1 cellular context compared by ENCODE assay signal in the genomic region with DNA sequence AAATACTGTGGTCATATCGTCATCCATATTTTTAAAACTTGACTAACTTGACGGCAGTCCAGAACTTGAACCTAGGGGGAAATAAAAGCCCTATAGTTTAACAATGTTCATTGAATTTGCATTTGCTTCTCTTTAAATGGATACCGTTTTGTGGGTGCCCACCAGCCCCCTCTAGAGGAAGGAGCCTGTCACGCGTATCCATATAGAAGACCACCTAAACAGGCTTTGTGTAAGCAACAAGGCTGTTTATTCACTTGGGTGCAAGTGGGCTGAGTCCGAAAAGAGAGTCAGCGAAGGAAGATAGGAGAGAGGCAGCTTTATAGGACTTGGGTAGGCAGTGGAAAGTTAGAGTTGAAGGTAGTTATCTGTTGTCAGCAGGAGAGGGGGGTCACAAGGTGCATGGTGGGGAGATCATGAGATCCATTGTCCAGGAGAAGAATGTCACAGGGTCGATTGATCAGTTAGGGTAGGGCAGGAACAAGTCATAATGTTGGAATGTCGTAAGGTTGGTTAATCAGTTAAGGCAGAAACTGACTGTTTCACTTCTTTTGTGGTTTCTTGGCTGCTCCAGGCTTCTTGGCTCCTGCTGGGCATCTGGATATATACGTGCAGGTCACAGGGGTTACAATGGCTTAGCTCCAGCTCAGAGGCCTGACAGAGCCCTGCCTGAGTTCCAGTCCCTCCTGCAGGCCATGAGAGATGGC.
TF ChIP-seq lines count a peak whose summit lies in the region.

No MANE protein-coding gene starts in this region.

TF ChIP-seq in K562, 482 proteins besides CTCF, POLR2A, EP300 and RAD21 (continued from another document and continues in another):
- TF ChIP-seq, protein P1, sequence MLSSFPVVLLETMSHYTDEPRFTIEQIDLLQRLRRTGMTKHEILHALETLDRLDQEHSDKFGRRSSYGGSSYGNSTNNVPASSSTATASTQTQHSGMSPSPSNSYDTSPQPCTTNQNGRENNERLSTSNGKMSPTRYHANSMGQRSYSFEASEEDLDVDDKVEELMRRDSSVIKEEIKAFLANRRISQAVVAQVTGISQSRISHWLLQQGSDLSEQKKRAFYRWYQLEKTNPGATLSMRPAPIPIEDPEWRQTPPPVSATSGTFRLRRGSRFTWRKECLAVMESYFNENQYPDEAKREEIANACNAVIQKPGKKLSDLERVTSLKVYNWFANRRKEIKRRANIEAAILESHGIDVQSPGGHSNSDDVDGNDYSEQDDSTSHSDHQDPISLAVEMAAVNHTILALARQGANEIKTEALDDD (IDR thresholded peaks at IDR 0.05) = peak; percentile 64; the same call in 1 of the 2 replicates
- TF ChIP-seq TRIM24 (IDR thresholded peaks at IDR 0.05) = peak; percentile 85 to 90
- peak; percentile 41; the same call in 1 of the 2 replicates for TF ChIP-seq GATA2 (CRISPR knock-in tag; IDR thresholded peaks at IDR 0.05)
- no peak for TF ChIP-seq CCNT2 (IDR thresholded peaks at IDR 0.05; ENCODE audit: borderline replicate concordance, extremely low read depth, insufficient read length, low read depth, low read length)
- no peak for TF ChIP-seq ETV6 (IDR thresholded peaks at IDR 0.05; ENCODE audit: borderline replicate concordance in 1 of 2, low read depth in 2 of 2, low read length in 1 of 2)
- TF ChIP-seq ETV6 (CRISPR knock-in tag; IDR thresholded peaks at IDR 0.05; ENCODE audit: borderline replicate concordance) = no peak
- TF ChIP-seq ZNF263 (CRISPR knock-in tag; IDR thresholded peaks at IDR 0.05; ENCODE audit: borderline replicate concordance) = no peak
- no peak for TF ChIP-seq FIP1L1 (IDR thresholded peaks at IDR 0.05; ENCODE audit: low read depth, low read length, poor library complexity, severe bottlenecking)
- no peak for TF ChIP-seq RFX1 (IDR thresholded peaks at IDR 0.05)
- no peak for TF ChIP-seq ZNF431 (CRISPR knock-in tag; IDR thresholded peaks at IDR 0.05)
- TF ChIP-seq STAT5B (CRISPR knock-in tag; IDR thresholded peaks at IDR 0.05) = no peak
- TF ChIP-seq ELF2 (CRISPR knock-in tag; IDR thresholded peaks at IDR 0.05) = no peak
- no peak for TF ChIP-seq CXXC5 (CRISPR knock-in tag; IDR thresholded peaks at IDR 0.05)
- no peak for TF ChIP-seq NEUROD1 (IDR thresholded peaks at IDR 0.05; ENCODE audit: borderline replicate concordance, low read depth, low read length, partially characterized antibody)
- TF ChIP-seq ZNF589 (CRISPR knock-in tag; IDR thresholded peaks at IDR 0.05; ENCODE audit: low read depth) = no peak
- no peak for TF ChIP-seq CREBBP (IDR thresholded peaks at IDR 0.05; ENCODE audit: low read depth, low read length)
- TF ChIP-seq TAL1 (IDR thresholded peaks at IDR 0.05) = peak; percentile 21; the same call in 1 of the 2 replicates
- no peak for TF ChIP-seq MCM5 (IDR thresholded peaks at IDR 0.05; ENCODE audit: low read depth)
- no peak for TF ChIP-seq RHOXF2B (CRISPR knock-in tag; conservative IDR thresholded peaks at IDR 0.05)
- no peak for TF ChIP-seq JUN (IDR thresholded peaks at IDR 0.05; ENCODE audit: borderline replicate concordance, low read depth, low read length)
- no peak for TF ChIP-seq JUN (CRISPR knock-in tag; IDR thresholded peaks at IDR 0.05; ENCODE audit: borderline replicate concordance)
- TF ChIP-seq, protein P2, sequence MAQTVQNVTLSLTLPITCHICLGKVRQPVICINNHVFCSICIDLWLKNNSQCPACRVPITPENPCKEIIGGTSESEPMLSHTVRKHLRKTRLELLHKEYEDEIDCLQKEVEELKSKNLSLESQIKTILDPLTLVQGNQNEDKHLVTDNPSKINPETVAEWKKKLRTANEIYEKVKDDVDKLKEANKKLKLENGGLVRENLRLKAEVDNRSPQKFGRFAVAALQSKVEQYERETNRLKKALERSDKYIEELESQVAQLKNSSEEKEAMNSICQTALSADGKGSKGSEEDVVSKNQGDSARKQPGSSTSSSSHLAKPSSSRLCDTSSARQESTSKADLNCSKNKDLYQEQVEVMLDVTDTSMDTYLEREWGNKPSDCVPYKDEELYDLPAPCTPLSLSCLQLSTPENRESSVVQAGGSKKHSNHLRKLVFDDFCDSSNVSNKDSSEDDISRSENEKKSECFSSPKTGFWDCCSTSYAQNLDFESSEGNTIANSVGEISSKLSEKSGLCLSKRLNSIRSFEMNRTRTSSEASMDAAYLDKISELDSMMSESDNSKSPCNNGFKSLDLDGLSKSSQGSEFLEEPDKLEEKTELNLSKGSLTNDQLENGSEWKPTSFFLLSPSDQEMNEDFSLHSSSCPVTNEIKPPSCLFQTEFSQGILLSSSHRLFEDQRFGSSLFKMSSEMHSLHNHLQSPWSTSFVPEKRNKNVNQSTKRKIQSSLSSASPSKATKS (CRISPR knock-in tag; IDR thresholded peaks at IDR 0.05) = no peak
- TF ChIP-seq, protein P3, sequence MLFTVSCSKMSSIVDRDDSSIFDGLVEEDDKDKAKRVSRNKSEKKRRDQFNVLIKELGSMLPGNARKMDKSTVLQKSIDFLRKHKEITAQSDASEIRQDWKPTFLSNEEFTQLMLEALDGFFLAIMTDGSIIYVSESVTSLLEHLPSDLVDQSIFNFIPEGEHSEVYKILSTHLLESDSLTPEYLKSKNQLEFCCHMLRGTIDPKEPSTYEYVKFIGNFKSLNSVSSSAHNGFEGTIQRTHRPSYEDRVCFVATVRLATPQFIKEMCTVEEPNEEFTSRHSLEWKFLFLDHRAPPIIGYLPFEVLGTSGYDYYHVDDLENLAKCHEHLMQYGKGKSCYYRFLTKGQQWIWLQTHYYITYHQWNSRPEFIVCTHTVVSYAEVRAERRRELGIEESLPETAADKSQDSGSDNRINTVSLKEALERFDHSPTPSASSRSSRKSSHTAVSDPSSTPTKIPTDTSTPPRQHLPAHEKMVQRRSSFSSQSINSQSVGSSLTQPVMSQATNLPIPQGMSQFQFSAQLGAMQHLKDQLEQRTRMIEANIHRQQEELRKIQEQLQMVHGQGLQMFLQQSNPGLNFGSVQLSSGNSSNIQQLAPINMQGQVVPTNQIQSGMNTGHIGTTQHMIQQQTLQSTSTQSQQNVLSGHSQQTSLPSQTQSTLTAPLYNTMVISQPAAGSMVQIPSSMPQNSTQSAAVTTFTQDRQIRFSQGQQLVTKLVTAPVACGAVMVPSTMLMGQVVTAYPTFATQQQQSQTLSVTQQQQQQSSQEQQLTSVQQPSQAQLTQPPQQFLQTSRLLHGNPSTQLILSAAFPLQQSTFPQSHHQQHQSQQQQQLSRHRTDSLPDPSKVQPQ (CRISPR knock-in tag; IDR thresholded peaks at IDR 0.05; ENCODE audit: borderline replicate concordance) = no peak
- TF ChIP-seq, protein P4, sequence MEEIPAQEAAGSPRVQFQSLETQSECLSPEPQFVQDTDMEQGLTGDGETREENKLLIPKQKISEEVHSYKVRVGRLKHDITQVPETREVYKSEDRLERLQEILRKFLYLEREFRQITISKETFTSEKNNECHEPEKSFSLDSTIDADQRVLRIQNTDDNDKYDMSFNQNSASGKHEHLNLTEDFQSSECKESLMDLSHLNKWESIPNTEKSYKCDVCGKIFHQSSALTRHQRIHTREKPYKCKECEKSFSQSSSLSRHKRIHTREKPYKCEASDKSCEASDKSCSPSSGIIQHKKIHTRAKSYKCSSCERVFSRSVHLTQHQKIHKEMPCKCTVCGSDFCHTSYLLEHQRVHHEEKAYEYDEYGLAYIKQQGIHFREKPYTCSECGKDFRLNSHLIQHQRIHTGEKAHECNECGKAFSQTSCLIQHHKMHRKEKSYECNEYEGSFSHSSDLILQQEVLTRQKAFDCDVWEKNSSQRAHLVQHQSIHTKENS (CRISPR knock-in tag; IDR thresholded peaks at IDR 0.05) = no peak
- no peak for TF ChIP-seq MAZ (CRISPR knock-in tag; conservative IDR thresholded peaks at IDR 0.05 in 1 of 2, IDR thresholded peaks at IDR 0.05 in 1 of 2)
- peak; percentile 20; the same call in 1 of the 2 replicates for TF ChIP-seq CC2D1A (IDR thresholded peaks at IDR 0.05)
- TF ChIP-seq ZNF143 (CRISPR knock-in tag; IDR thresholded peaks at IDR 0.05) = no peak
- peak; percentile 25 to 97 for TF ChIP-seq CBX3 (IDR thresholded peaks at IDR 0.05; ENCODE audit: borderline replicate concordance in 1 of 2, low read length in 2 of 2)
- TF ChIP-seq KLF1 (tag; IDR thresholded peaks at IDR 0.05) = no peak
- no peak for TF ChIP-seq ARHGAP35 (IDR thresholded peaks at IDR 0.05; ENCODE audit: partially characterized antibody)
- no peak for TF ChIP-seq KLF16 (IDR thresholded peaks at IDR 0.05)
- TF ChIP-seq, protein P5, sequence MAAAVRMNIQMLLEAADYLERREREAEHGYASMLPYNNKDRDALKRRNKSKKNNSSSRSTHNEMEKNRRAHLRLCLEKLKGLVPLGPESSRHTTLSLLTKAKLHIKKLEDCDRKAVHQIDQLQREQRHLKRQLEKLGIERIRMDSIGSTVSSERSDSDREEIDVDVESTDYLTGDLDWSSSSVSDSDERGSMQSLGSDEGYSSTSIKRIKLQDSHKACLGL (CRISPR knock-in tag; IDR thresholded peaks at IDR 0.05; ENCODE audit: borderline replicate concordance, poor library complexity, severe bottlenecking) = no peak
- no peak for TF ChIP-seq ATF1 (CRISPR knock-in tag; IDR thresholded peaks at IDR 0.05)
- TF ChIP-seq ATF1 (tag; IDR thresholded peaks at IDR 0.05) = no peak
- TF ChIP-seq, protein P6, sequence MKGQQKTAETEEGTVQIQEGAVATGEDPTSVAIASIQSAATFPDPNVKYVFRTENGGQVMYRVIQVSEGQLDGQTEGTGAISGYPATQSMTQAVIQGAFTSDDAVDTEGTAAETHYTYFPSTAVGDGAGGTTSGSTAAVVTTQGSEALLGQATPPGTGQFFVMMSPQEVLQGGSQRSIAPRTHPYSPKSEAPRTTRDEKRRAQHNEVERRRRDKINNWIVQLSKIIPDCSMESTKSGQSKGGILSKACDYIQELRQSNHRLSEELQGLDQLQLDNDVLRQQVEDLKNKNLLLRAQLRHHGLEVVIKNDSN (CRISPR knock-in tag; IDR thresholded peaks at IDR 0.05) = no peak
- TF ChIP-seq, protein P7, sequence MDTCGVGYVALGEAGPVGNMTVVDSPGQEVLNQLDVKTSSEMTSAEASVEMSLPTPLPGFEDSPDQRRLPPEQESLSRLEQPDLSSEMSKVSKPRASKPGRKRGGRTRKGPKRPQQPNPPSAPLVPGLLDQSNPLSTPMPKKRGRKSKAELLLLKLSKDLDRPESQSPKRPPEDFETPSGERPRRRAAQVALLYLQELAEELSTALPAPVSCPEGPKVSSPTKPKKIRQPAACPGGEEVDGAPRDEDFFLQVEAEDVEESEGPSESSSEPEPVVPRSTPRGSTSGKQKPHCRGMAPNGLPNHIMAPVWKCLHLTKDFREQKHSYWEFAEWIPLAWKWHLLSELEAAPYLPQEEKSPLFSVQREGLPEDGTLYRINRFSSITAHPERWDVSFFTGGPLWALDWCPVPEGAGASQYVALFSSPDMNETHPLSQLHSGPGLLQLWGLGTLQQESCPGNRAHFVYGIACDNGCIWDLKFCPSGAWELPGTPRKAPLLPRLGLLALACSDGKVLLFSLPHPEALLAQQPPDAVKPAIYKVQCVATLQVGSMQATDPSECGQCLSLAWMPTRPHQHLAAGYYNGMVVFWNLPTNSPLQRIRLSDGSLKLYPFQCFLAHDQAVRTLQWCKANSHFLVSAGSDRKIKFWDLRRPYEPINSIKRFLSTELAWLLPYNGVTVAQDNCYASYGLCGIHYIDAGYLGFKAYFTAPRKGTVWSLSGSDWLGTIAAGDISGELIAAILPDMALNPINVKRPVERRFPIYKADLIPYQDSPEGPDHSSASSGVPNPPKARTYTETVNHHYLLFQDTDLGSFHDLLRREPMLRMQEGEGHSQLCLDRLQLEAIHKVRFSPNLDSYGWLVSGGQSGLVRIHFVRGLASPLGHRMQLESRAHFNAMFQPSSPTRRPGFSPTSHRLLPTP (IDR thresholded peaks at IDR 0.05; ENCODE audit: borderline replicate concordance, extremely low read depth, insufficient read length) = no peak
- no peak for TF ChIP-seq FOXA3 (CRISPR knock-in tag; conservative IDR thresholded peaks at IDR 0.05 in 1 of 2, IDR thresholded peaks at IDR 0.05 in 1 of 2)
- TF ChIP-seq ZFPM2 (CRISPR knock-in tag; IDR thresholded peaks at IDR 0.05) = no peak
- TF ChIP-seq ZNF77 (CRISPR knock-in tag; IDR thresholded peaks at IDR 0.05) = no peak
- no peak for TF ChIP-seq SIX5 (IDR thresholded peaks at IDR 0.05; ENCODE audit: borderline replicate concordance in 1 of 2, insufficient read depth in 1 of 2, low read depth in 1 of 2, low read length in 2 of 2)
- no peak for TF ChIP-seq NFRKB (IDR thresholded peaks at IDR 0.05; ENCODE audit: low read depth)
- TF ChIP-seq, protein P8, sequence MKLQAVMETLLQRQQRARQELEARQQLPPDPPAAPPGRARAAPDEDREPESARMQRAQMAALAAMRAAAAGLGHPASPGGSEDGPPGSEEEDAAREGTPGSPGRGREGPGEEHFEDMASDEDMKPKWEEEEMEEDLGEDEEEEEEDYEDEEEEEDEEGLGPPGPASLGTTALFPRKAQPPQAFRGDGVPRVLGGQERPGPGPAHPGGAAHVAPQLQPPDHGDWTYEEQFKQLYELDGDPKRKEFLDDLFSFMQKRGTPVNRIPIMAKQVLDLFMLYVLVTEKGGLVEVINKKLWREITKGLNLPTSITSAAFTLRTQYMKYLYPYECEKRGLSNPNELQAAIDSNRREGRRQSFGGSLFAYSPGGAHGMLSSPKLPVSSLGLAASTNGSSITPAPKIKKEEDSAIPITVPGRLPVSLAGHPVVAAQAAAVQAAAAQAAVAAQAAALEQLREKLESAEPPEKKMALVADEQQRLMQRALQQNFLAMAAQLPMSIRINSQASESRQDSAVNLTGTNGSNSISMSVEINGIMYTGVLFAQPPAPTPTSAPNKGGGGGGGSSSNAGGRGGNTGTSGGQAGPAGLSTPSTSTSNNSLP (IDR thresholded peaks at IDR 0.05; ENCODE audit: borderline replicate concordance, low read depth, low read length) = no peak
- TF ChIP-seq TAF15 (IDR thresholded peaks at IDR 0.05; ENCODE audit: low read depth, low read length) = no peak
- TF ChIP-seq YY1 (IDR thresholded peaks at IDR 0.05; ENCODE audit: borderline replicate concordance in 1 of 3, control insufficient read depth in 1 of 3, extremely low read depth in 1 of 3, insufficient read depth in 3 of 3, insufficient read length in 1 of 3, insufficient replicate concordance in 2 of 3, low read depth in 1 of 3, low read length in 2 of 3) = no peak
- TF ChIP-seq SIN3B (IDR thresholded peaks at IDR 0.05; ENCODE audit: low read depth) = no peak
- TF ChIP-seq CTBP1 (IDR thresholded peaks at IDR 0.05; ENCODE audit: borderline replicate concordance) = no peak
- TF ChIP-seq FOXA1 (IDR thresholded peaks at IDR 0.05; ENCODE audit: borderline replicate concordance) = no peak
- TF ChIP-seq MCM3 (IDR thresholded peaks at IDR 0.05) = no peak
- no peak for TF ChIP-seq ZBED1 (IDR thresholded peaks at IDR 0.05)
- no peak for TF ChIP-seq NCOA1 (IDR thresholded peaks at IDR 0.05; ENCODE audit: low read depth)
- no peak for TF ChIP-seq MCM2 (IDR thresholded peaks at IDR 0.05; ENCODE audit: low read depth)
- TF ChIP-seq TSC22D4 (tag; IDR thresholded peaks at IDR 0.05) = no peak
- TF ChIP-seq BHLHE40 (IDR thresholded peaks at IDR 0.05; ENCODE audit: low read length) = no peak
